In the genomic region with DNA sequence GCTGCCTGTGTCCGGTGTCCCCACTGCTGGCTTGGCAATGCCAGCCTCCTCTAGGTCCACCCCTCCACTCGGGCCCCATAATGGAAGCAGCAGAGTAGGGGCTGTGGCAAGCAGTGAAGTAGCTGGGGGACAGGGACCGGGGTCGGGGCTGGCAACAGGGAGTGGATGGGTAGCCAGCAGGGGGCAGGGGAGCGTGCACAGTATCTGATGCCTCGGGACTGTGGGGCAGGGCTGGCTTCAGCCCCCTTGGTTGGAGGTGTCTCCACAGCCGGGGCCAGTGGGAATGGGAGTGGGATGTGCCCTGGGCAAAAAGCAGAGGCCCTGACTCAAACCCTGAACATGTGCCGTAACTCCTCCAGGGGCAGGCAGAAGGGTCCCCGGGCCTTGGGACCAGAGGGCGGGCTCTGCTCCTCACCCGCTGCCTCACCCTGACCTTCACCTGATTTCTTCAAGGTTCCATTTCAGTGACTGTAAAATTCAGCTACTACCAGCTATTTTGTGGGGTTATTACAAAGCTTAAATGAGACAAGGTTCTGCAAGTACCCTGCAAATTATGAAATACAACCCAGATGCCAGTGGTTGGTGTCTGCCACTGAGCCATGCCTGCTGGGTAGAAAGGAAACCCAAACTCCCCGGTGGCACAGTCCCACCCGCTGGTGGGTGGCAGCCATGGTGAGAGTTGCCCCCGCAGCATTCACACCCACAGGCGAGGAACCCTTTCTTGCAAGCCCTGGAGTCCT, we compare ENCODE assay signal across 8 cellular contexts.
DNase-seq lines count a peak whose midpoint lies in the region; ATAC-seq and TF ChIP-seq lines count a peak whose summit lies in the region.
"Not testable (repeated sequence)": the region's sequence is repeated elsewhere in the genome, so short reads cannot be mapped to it uniquely, and the experiment has no call there.

No MANE protein-coding gene starts in this region.

- not testable (repeated sequence) for H3K9me2 ChIP-seq in Loucy (replicated peaks; ENCODE audit: low read depth, low read length)

- peak; percentile 49 for TF ChIP-seq CTCF in Loucy (conservative IDR thresholded peaks at IDR 0.05; ENCODE audit: low read length)
- peak; percentile 3 for TF ChIP-seq CTCF in epithelial cell of esophagus (IDR thresholded peaks at IDR 0.05; ENCODE audit: insufficient read depth, low read depth, low read length, missing control alignments)

- peak; percentile 14 for ATAC-seq in GM21447 (IDR thresholded peaks at IDR 0.05; ENCODE audit: unreplicated experiment)
- not testable (repeated sequence) for ATAC-seq in T-helper 17 cell
- ATAC-seq in memory B cell (ENCODE audit: low read depth), result peak; percentile 58
- peak; percentile 61 for ATAC-seq in stimulated activated effector memory CD8-positive, alpha-beta T cell treated with anti-CD3 and anti-CD28 coated beads, Interleukin-12 subunit alpha, Interleukin-12 subunit beta, amount 100 ng/mL, for 72 hours

- H3K27me3 Mint-ChIP-seq in T-helper 17 cell, memory B cell: not testable (repeated sequence)

- peak overlapping the region in 8 of 11 experiments; percentile 73 to 100 (median 94); a peak in 17 of 22 replicates for H3K27ac ChIP-seq in BLaER1 treated with 17β-estradiol and CSF1 and Interleukin-3, amounts not matched to agents 10 nM and 100 nM

- H3K36me3 Mint-ChIP-seq in T-helper 17 cell (ENCODE audit: low read depth), result not testable (repeated sequence)
- peaks cover 19% of the 10 kb centered on the region for H3K36me3 Mint-ChIP-seq in memory B cell
- H3K36me3 Mint-ChIP-seq in stimulated activated effector memory CD8-positive, alpha-beta T cell treated with anti-CD3 and anti-CD28 coated beads, Interleukin-12 subunit alpha, Interleukin-12 subunit beta, amount 100 ng/mL, for 72 hours, result peaks cover 43% of the 10 kb centered on the region

- H3K4me1 ChIP-seq in BLaER1 treated with 17β-estradiol and CSF1 and Interleukin-3, amounts not matched to agents 10 nM and 100 nM, result peaks cover 53 to 96% (median 86%) of the 10 kb centered on the region in 10 experiments
- H3K4me1 ChIP-seq in Loucy (ENCODE audit: insufficient read depth, low read length, poor library complexity, severe bottlenecking), result peaks cover 21% of the 10 kb centered on the region

- H3K4me3 Mint-ChIP-seq in T-helper 17 cell, result peak overlapping the region; percentile 7
- H3K4me3 Mint-ChIP-seq in memory B cell, result not testable (repeated sequence)
- peak overlapping the region; percentile 26 for H3K4me3 Mint-ChIP-seq in stimulated activated effector memory CD8-positive, alpha-beta T cell treated with anti-CD3 and anti-CD28 coated beads, Interleukin-12 subunit alpha, Interleukin-12 subunit beta, amount 100 ng/mL, for 72 hours

- H3K4me3 ChIP-seq in BLaER1 treated with 17β-estradiol and CSF1 and Interleukin-3, amounts not matched to agents 10 nM and 100 nM, result peak overlapping the region in 5 of 10 experiments; percentile 0 to 46 (median 37); a peak in 5 of 20 replicates
- peak overlapping the region; percentile 45 for H3K4me3 ChIP-seq in Loucy (ENCODE audit: low read length, poor library complexity, severe bottlenecking)
- not testable (repeated sequence) for H3K4me3 ChIP-seq in epithelial cell of esophagus (ENCODE audit: low read length)

- H3F3A ChIP-seq in Loucy (ENCODE audit: low read depth), result not testable (repeated sequence)

- DNase-seq in T-helper 17 cell; epithelial cell of esophagus (ENCODE audit: low read depth); memory B cell (ENCODE audit: low spot score in 2 of 2); stimulated activated effector memory CD8-positive, alpha-beta T cell treated with anti-CD3 and anti-CD28 coated beads, Interleukin-12 subunit alpha, Interleukin-12 subunit beta, amount 100 ng/mL, for 72 hours (ENCODE audit: low spot score in 2 of 2): not testable (repeated sequence)
- peak; percentile 55 for DNase-seq in activated effector memory CD4-positive, alpha-beta T cell treated with anti-CD3 and anti-CD28 coated beads, Interleukin-2, amount 50 U/mL, for 16 hours

- H3K9ac ChIP-seq in BLaER1 treated with 17β-estradiol and CSF1 and Interleukin-3, amounts not matched to agents 10 nM and 100 nM, result peak overlapping the region in 9 of 11 experiments; percentile 19 to 94 (median 75); a peak in 17 of 22 replicates
- H3K9ac ChIP-seq in Loucy (ENCODE audit: low read depth, low read length, poor library complexity, severe bottlenecking), result peak overlapping the region; percentile 55

- peaks cover 0 to 24% (median 0%) of the 10 kb centered on the region in 11 experiments; a peak in 6 of 22 replicates for H4K20me1 ChIP-seq in BLaER1 treated with 17β-estradiol and CSF1 and Interleukin-3, amounts not matched to agents 10 nM and 100 nM
- H4K20me1 ChIP-seq in Loucy (ENCODE audit: insufficient read depth, low read length, poor library complexity, severe bottlenecking), result not testable (repeated sequence)

- not testable (repeated sequence) for H2AFZ ChIP-seq in Loucy (ENCODE audit: low read length)

- not testable (repeated sequence) for H3K9me3 ChIP-seq in BLaER1 treated with 17β-estradiol and CSF1 and Interleukin-3, amounts not matched to agents 10 nM and 100 nM (replicated peaks in 1 of 11); Loucy (ENCODE audit: insufficient read depth, low read depth, low read length); T-helper 17 cell (ENCODE audit: control insufficient read depth, low read length, poor library complexity, severe bottlenecking)

- H3K27ac Mint-ChIP-seq in T-helper 17 cell, result peak overlapping the region; percentile 41
- H3K27ac Mint-ChIP-seq in memory B cell, result not testable (repeated sequence)
- peak overlapping the region; percentile 78 for H3K27ac Mint-ChIP-seq in stimulated activated effector memory CD8-positive, alpha-beta T cell treated with anti-CD3 and anti-CD28 coated beads, Interleukin-12 subunit alpha, Interleukin-12 subunit beta, amount 100 ng/mL, for 72 hours

- peaks cover 18% of the 10 kb centered on the region for H3K4me1 Mint-ChIP-seq in T-helper 17 cell
- not testable (repeated sequence) for H3K4me1 Mint-ChIP-seq in memory B cell
- H3K4me1 Mint-ChIP-seq in stimulated activated effector memory CD8-positive, alpha-beta T cell treated with anti-CD3 and anti-CD28 coated beads, Interleukin-12 subunit alpha, Interleukin-12 subunit beta, amount 100 ng/mL, for 72 hours, result peaks cover 27% of the 10 kb centered on the region

- H3K79me2 ChIP-seq in Loucy (ENCODE audit: insufficient read depth, low read length), result not testable (repeated sequence)

- H3K27me3 ChIP-seq in BLaER1 treated with 17β-estradiol and CSF1 and Interleukin-3, amounts not matched to agents 10 nM and 100 nM; Loucy (ENCODE audit: insufficient read depth, low read length, poor library complexity, severe bottlenecking): not testable (repeated sequence)

- peak overlapping the region; percentile 73 to 94 (median 85) for H3K4me2 ChIP-seq in BLaER1 treated with 17β-estradiol and CSF1 and Interleukin-3, amounts not matched to agents 10 nM and 100 nM
- H3K4me2 ChIP-seq in Loucy (ENCODE audit: low read depth, low read length, poor library complexity, severe bottlenecking), result peak overlapping the region; percentile 55

- not testable (repeated sequence) for H3K9me3 Mint-ChIP-seq in memory B cell; stimulated activated effector memory CD8-positive, alpha-beta T cell treated with anti-CD3 and anti-CD28 coated beads, Interleukin-12 subunit alpha, Interleukin-12 subunit beta, amount 100 ng/mL, for 72 hours

- H3K36me3 ChIP-seq in BLaER1 treated with 17β-estradiol and CSF1 and Interleukin-3, amounts not matched to agents 10 nM and 100 nM, result peaks cover 0 to 40% (median 4%) of the 10 kb centered on the region in 11 experiments; a peak in 15 of 22 replicates
- H3K36me3 ChIP-seq in Loucy (ENCODE audit: insufficient read depth, low read length), result not testable (repeated sequence)
